In genomic region chrX:40100141-40100536, GRCh38 we compare ENCODE assay signal across 9 cellular contexts. TPM values are rescaled to one million over a fixed set of nuclear protein-coding genes. Genes with fewer than 3 reads are reported as not detected.
A peak's percentile ranks its signal among the peaks of the same experiment; 100 is the strongest.
DNase-seq lines count a peak whose midpoint lies in the region; ATAC-seq, FAIRE-seq and TF ChIP-seq lines count a peak whose summit lies in the region.
"Had no signal": no experiment of that assay in that cellular context is flagged by ENCODE, and none has a peak within 500 bp of the region (broad histone marks: within the 10 kb centered on the region; RNA-seq: fewer than 3 reads in every experiment).

No MANE protein-coding gene starts in this region.

- no peak for FAIRE-seq in D721Med (lab: Jason Lieb, UNC)
- FAIRE-seq: TTC549 had no signal

- H3K27ac ChIP-seq in CD8-positive, alpha-beta T cell (ENCODE audit: low read depth, low read length), result no peak overlapping the region
- H3K27ac ChIP-seq in HUES64 (ENCODE audit: low read depth, low read length) (peak overlapping the region; percentile 55; the same call in 1 of the 2 replicates), ascending aorta (peak overlapping the region; percentile 87 to 92)

- no peak overlapping the region for H3K27ac Mint-ChIP-seq in CD8-positive, alpha-beta T cell
- H3K27ac Mint-ChIP-seq in naive thymus-derived CD8-positive, alpha-beta T cell, result peak overlapping the region in 5 of 10 donors; percentile 62 to 86 (median 77)

- 0 out of 2 replicates have a peak overlapping the region, but pooled peaks have one; percentile 5 for H3K9ac ChIP-seq in HUES64 (ENCODE audit: low read depth, low read length)

- DNase-seq in CD8-positive, alpha-beta T cell, result no peak
- DNase-seq in ascending aorta (ENCODE audit: low spot score in 2 of 2), result no peak
- DNase-seq in naive thymus-derived CD8-positive, alpha-beta T cell, result no peak
- no peak for DNase-seq in stimulated activated CD4-positive, alpha-beta T cell treated with anti-CD3 and anti-CD28 coated beads, Interleukin-4, amount 100 ng/mL, for 4 hours
- DNase-seq in HuH-7.5 (ENCODE audit: low spot score), result no peak
- DNase-seq in D721Med (ENCODE audit: insufficient read length, low spot score), result no peak
- no peak for DNase-seq in EL

- H3K4me1 ChIP-seq in CD8-positive, alpha-beta T cell (ENCODE audit: insufficient read depth, low read length), result peaks cover 9% of the 10 kb centered on the region
- H3K4me1 ChIP-seq in HUES64 (ENCODE audit: insufficient read depth, low read length), result peaks cover 30% of the 10 kb centered on the region
- peaks cover 0 to 11% of the 10 kb centered on the region in 2 donors for H3K4me1 ChIP-seq in ascending aorta

- POLR2A ChIA-PET in CD8-positive, alpha-beta T cell (lab: Charles Lee), result interaction anchor here (5.9 kb wide), 1 partner anchor 73 kb away, joined by 106 read pairs; no protein-coding TSS in a partner anchor
- POLR2A ChIA-PET in naive thymus-derived CD8-positive, alpha-beta T cell (lab: Charles Lee), result interaction anchor here (0.8 to 10.6 kb wide), 4 partner anchors 52 to 95 kb away, joined by 3 to 269 read pairs (median 37); no protein-coding TSS in a partner anchor

- WGBS in HUES64, result 1% methylated on average over 20 of the region's 21 CpGs

- H3K4me1 Mint-ChIP-seq in CD8-positive, alpha-beta T cell (ENCODE audit: low read depth), result peaks cover 11% of the 10 kb centered on the region
- peaks cover 0 to 16% (median 10%) of the 10 kb centered on the region in 4 donors for H3K4me1 Mint-ChIP-seq in naive thymus-derived CD8-positive, alpha-beta T cell

- H3K9me3 Mint-ChIP-seq in CD8-positive, alpha-beta T cell, result no peaks in the 10 kb centered on the region
- H3K9me3 Mint-ChIP-seq in naive thymus-derived CD8-positive, alpha-beta T cell, result no peaks in the 10 kb centered on the region

- CTCF ChIA-PET in CD8-positive, alpha-beta T cell (lab: Charles Lee), result no interaction called here

- H3K27me3 Mint-ChIP-seq in CD8-positive, alpha-beta T cell (ENCODE audit: low read depth), result no peaks in the 10 kb centered on the region
- H3K27me3 Mint-ChIP-seq in naive thymus-derived CD8-positive, alpha-beta T cell, result no peaks in the 10 kb centered on the region

- H3K36me3 ChIP-seq in CD8-positive, alpha-beta T cell (ENCODE audit: insufficient read depth, low read length), result no peaks in the 10 kb centered on the region
- H3K36me3 ChIP-seq in HUES64 (ENCODE audit: insufficient read depth, low read length), result no peaks in the 10 kb centered on the region
- no peaks in the 10 kb centered on the region for H3K36me3 ChIP-seq in ascending aorta

- no peaks in the 10 kb centered on the region for H3K27me3 ChIP-seq in CD8-positive, alpha-beta T cell (ENCODE audit: insufficient read depth, low read length)
- H3K27me3 ChIP-seq in HUES64 (ENCODE audit: insufficient read depth, low read length), result peaks cover 52% of the 10 kb centered on the region
- no peaks in the 10 kb centered on the region for H3K27me3 ChIP-seq in ascending aorta

- no peaks in the 10 kb centered on the region for H3K9me3 ChIP-seq in CD8-positive, alpha-beta T cell (ENCODE audit: low read length)
- H3K9me3 ChIP-seq in HUES64 (ENCODE audit: insufficient read depth, low read depth, low read length) (no peaks in the 10 kb centered on the region), ascending aorta (no peaks in the 10 kb centered on the region)

- H3K36me3 Mint-ChIP-seq in CD8-positive, alpha-beta T cell, result peaks cover 4% of the 10 kb centered on the region
- no peaks in the 10 kb centered on the region for H3K36me3 Mint-ChIP-seq in naive thymus-derived CD8-positive, alpha-beta T cell

- TF ChIP-seq CTCF in CD8-positive, alpha-beta T cell (IDR thresholded peaks at IDR 0.05), result no peak
- TF ChIP-seq CTCF in ascending aorta (IDR thresholded peaks at IDR 0.05), result no peak
- TF ChIP-seq CTCF in D721Med (IDR thresholded peaks at IDR 0.05; ENCODE audit: insufficient read depth, missing control alignments), result no peak

- H3K4me3 Mint-ChIP-seq in CD8-positive, alpha-beta T cell, result peak overlapping the region; percentile 66
- H3K4me3 Mint-ChIP-seq in naive thymus-derived CD8-positive, alpha-beta T cell, result peak overlapping the region in 8 of 10 donors; percentile 47 to 93 (median 66)

- H3K4me3 ChIP-seq in CD8-positive, alpha-beta T cell (ENCODE audit: low read depth, low read length), result no peak overlapping the region
- peak overlapping the region; percentile 24; the same call in 1 of the 2 replicates for H3K4me3 ChIP-seq in HUES64 (ENCODE audit: low read length)
- H3K4me3 ChIP-seq in ascending aorta, result peak overlapping the region; percentile 28 to 74

- ATAC-seq in CD8-positive, alpha-beta T cell, result no peak
- no peak for ATAC-seq in naive thymus-derived CD8-positive, alpha-beta T cell

- intact Hi-C loops in CD8-positive, alpha-beta T cell (cut with DNase I, micrococcal nuclease), result no loop called here
- intact Hi-C loops in ascending aorta (cut with DNase I), result loop anchor here (10.0 kb wide), 1 partner anchor 455 kb away; no protein-coding TSS in a partner anchor

RNA-seq across cellular contexts. Expression of gene BCOR, which starts 2.4 kb away (rescaled TPM):
- 10 to 100 TPM; 35.5 to 38.5 TPM for total RNA-seq in CD8-positive, alpha-beta T cell
- polyA plus RNA-seq in HUES64 (2013, experiment 1 of 2), result 34.7 TPM
- polyA plus RNA-seq in HUES64 (2013, experiment 2 of 2), result 31.5 TPM
- total RNA-seq in ascending aorta, result 26.7 TPM
- 10 to 100 TPM; 31.6 to 35.9 TPM for total RNA-seq in naive thymus-derived CD8-positive, alpha-beta T cell
- 1 to 10 TPM; 2.5 to 7.7 (median 6.6) TPM for polyA plus RNA-seq in naive thymus-derived CD8-positive, alpha-beta T cell
